1 cellular context compared by ENCODE assay signal in the genomic region with DNA sequence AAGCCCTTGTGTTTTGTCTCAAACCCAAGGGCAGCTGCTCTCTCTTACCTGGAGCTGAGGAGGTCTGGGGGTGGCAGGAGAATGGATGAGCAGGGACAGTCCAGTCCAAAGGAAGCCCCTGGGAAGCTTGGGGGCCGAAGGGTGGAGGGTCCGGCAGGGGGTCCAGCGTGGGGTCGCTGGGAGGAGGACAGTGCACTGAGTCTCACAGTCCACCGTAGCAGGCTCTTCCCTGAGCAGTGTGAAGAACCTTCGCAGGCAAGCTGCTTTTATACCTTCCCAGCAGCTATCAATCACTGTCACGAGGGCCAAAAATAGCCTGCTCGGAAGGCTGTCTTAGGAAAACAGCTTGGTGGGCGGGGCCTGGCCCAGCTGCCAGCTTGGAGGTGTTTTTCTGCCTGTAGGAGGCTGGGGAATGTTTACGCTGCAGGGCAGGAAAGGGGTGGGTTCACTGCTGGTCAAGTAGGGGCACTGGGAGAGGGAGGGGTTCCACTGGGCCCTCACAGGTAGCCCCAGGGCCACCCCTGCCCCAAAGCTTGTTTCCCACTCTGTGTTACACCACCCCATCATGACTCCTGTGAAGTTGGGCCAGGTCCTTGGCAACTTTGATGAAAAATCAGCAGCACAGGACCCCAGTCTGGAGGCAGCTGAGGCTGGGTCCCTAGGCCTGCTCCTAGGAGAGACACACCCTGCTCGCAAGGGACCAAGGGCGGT.
TF ChIP-seq lines count a peak whose summit lies in the region.

DEPP1 (minus strand) TSS at position 240 of the 711 bp plus-strand sequence. CDS start 779 bp downstream, outside the sequence.

TF ChIP-seq in K562, 482 proteins besides CTCF, POLR2A, EP300 and RAD21 (continued from another document):
- no peak for TF ChIP-seq ZNF512 (tag; IDR thresholded peaks at IDR 0.05)
- peak; percentile 64 for TF ChIP-seq NEUROD1 (IDR thresholded peaks at IDR 0.05; ENCODE audit: borderline replicate concordance, low read depth, low read length, partially characterized antibody)
- no peak for TF ChIP-seq ZNF217 (CRISPR knock-in tag; IDR thresholded peaks at IDR 0.05)
- TF ChIP-seq NCOA1 (IDR thresholded peaks at IDR 0.05; ENCODE audit: low read depth): peak; percentile 21; the same call in 1 of the 2 replicates
